11 cellular contexts compared by ENCODE assay signal in genomic region chr11:106466441-106467190, GRCh38.
DNase-seq lines count a peak whose midpoint lies in the region; FAIRE-seq and TF ChIP-seq lines count a peak whose summit lies in the region.
"Had no signal": no experiment of that assay in that cellular context is flagged by ENCODE, and none has a peak within 500 bp of the region (broad histone marks: within the 10 kb centered on the region; RNA-seq: fewer than 3 reads in every experiment).

No MANE protein-coding gene starts in this region.

- intact Hi-C loops in head of caudate nucleus (cut with DNase I) = no loop called here

- no peaks in the 10 kb centered on the region for H3K36me3 ChIP-seq in bronchial epithelial cell (ENCODE audit: control insufficient read depth, insufficient read depth, low read length)

- no peak for FAIRE-seq in bronchial epithelial cell (lab: Jason Lieb, UNC)

- no peak for TF ChIP-seq CTCF in AG10803 (conservative IDR thresholded peaks at IDR 0.05; ENCODE audit: low read length)
- TF ChIP-seq CTCF in bronchial epithelial cell (IDR thresholded peaks at IDR 0.05; ENCODE audit: insufficient read depth, low read length, severe bottlenecking) = no peak

- no peaks in the 10 kb centered on the region for H3K27me3 ChIP-seq in bronchial epithelial cell (ENCODE audit: control insufficient read depth, insufficient read depth, low read length)

- DNase-seq in AG10803 (ENCODE audit: low read depth) (peak; percentile 78), LHCN-M2 (ENCODE audit: low read depth) (peak; percentile 84), bronchial epithelial cell (ENCODE audit: low read depth) (peak; percentile 74), myocyte (ENCODE audit: low read depth) (peak; percentile 70), head of caudate nucleus (no peak), foreskin melanocyte (no peak), NAMALWA (ENCODE audit: low spot score) (no peak), caudate nucleus (lab: John Stamatoyannopoulos, UW) (no peak)
- DNase-seq: CD8-positive, alpha-beta T cell; effector CD4-positive, alpha-beta T cell; left colon had no signal

- H3K4me3 ChIP-seq in AG10803 (ENCODE audit: low read length) (no peak overlapping the region), bronchial epithelial cell (ENCODE audit: low read depth, low read length) (no peak overlapping the region)

- H3K27ac ChIP-seq in caudate nucleus (ENCODE audit: low read depth, low read length) = no peak overlapping the region

Comparison
In these comparisons a context has a peak if more than half of its experiments do, and no peak if none do; other contexts are left out.
1. DNase-seq: peak in AG10803 (single experiment), LHCN-M2 (single experiment), bronchial epithelial cell (single experiment) and myocyte (single experiment); none in head of caudate nucleus (0 of 42), foreskin melanocyte (single experiment), NAMALWA (single experiment) and caudate nucleus (0 of 61).